Comparison of ENCODE assay signal across 8 cellular contexts in genomic region chr12:107607464-107608392, GRCh38.
DNase-seq lines count a peak whose midpoint lies in the region; ATAC-seq and TF ChIP-seq lines count a peak whose summit lies in the region.

No MANE protein-coding gene starts in this region.

- TF ChIP-seq CTCF in GM12864 (IDR thresholded peaks at IDR 0.05; ENCODE audit: low read depth, low read length, missing control alignments) (peak; percentile 97), LNCaP clone FGC (IDR thresholded peaks at IDR 0.05; ENCODE audit: control insufficient read depth, extremely low read depth, insufficient read depth) (peak; percentile 88), fibroblast of mammary gland (conservative IDR thresholded peaks at IDR 0.05; ENCODE audit: control insufficient read depth, insufficient read depth, low read depth, low read length) (peak; percentile 95), nephron progenitor cell (IDR thresholded peaks at IDR 0.05) (peak; percentile 93)

- no peaks in the 10 kb centered on the region for H3K36me3 Mint-ChIP-seq in nephron progenitor cell (ENCODE audit: low read depth)

- H3K4me1 Mint-ChIP-seq in nephron progenitor cell: peaks cover 60% of the 10 kb centered on the region

- no peaks in the 10 kb centered on the region for H3K9me3 Mint-ChIP-seq in nephron progenitor cell

- H3K27ac Mint-ChIP-seq in nephron progenitor cell: no peak overlapping the region

- no peak for ATAC-seq in HG03571 (IDR thresholded peaks at IDR 0.05; ENCODE audit: unreplicated experiment)

- H3K4me3 ChIP-seq in GM12864 (ENCODE audit: low read depth, low read length) (no peak overlapping the region), LNCaP clone FGC (ENCODE audit: low read depth, low read length) (no peak overlapping the region), fibroblast of mammary gland (ENCODE audit: control insufficient read depth, low read depth, low read length) (no peak overlapping the region)

- H3K4me3 Mint-ChIP-seq in nephron progenitor cell: no peak overlapping the region

- peak; percentile 35 for DNase-seq in GM12864 (ENCODE audit: low read depth)
- DNase-seq in LNCaP clone FGC (ENCODE audit: low read depth): peak; percentile 26
- peak; percentile 79 for DNase-seq in RKO (ENCODE audit: low spot score)
- peak; percentile 59 for DNase-seq in activated T-helper 1 cell treated with Interleukin-2 at 50 U/mL for 16 hours (ENCODE audit: low read depth)
- DNase-seq in fibroblast of mammary gland (ENCODE audit: low read depth): peak; percentile 72
- DNase-seq in nephron progenitor cell: peak; percentile 89
- peak; percentile 52 to 80 (median 74) for DNase-seq in stimulated activated naive CD4-positive, alpha-beta T cell (lab: John Stamatoyannopoulos, UW)

- H3K27me3 Mint-ChIP-seq in nephron progenitor cell (ENCODE audit: low read depth, poor library complexity): peaks cover 6% of the 10 kb centered on the region

Comparison
In these comparisons a context has a peak if more than half of its experiments do, and no peak if none do; other contexts are left out.
1. DNase-seq: peak in every context shown above with its lines; median percentile 89 in nephron progenitor cell; 79 in RKO; 74 in stimulated activated naive CD4-positive, alpha-beta T cell; 72 in fibroblast of mammary gland; 59 in activated T-helper 1 cell treated with Interleukin-2 at 50 U/mL for 16 hours; 35 in GM12864; 26 in LNCaP clone FGC.